ENCODE assay signal across 24 cellular contexts in genomic region chr3:67401911-67402310, GRCh38.
DNase-seq lines count a peak whose midpoint lies in the region; ATAC-seq and TF ChIP-seq lines count a peak whose summit lies in the region.
"Had no signal": no experiment of that assay in that cellular context is flagged by ENCODE, and none has a peak within 500 bp of the region (broad histone marks: within the 10 kb centered on the region; RNA-seq: fewer than 3 reads in every experiment).

No MANE protein-coding gene starts in this region.

- no peak for TF ChIP-seq CTCF in omental fat pad (IDR thresholded peaks at IDR 0.05)

- no peak for ATAC-seq in omental fat pad (ENCODE audit: low FRiP score)
- ATAC-seq: effector memory CD8-positive, alpha-beta T cell; stimulated activated naive CD8-positive, alpha-beta T cell treated with anti-CD3 and anti-CD28 coated beads, Interleukin-15, Interleukin-2, amounts not matched to agents 100 U/mL and 50 U/mL, for 24 hours had no signal

- DNase-seq in AML-193 (lab: John Stamatoyannopoulos, UW) (peak; percentile 22 to 24), MV-4-11 (lab: John Stamatoyannopoulos, UW) (peak; percentile 54), fibroblast of gingiva (ENCODE audit: low read depth) (peak; percentile 4), myocyte (ENCODE audit: low read depth) (peak; percentile 52), NOMO-1 (lab: John Stamatoyannopoulos, UW; ENCODE audit: unreplicated experiment in 2 of 2) (no peak), omental fat pad (ENCODE audit: low spot score) (no peak), GM19238 (ENCODE audit: insufficient read length, low spot score) (no peak)
- DNase-seq: activated B cell treated with CpG ODN at 0.5 μM for 24 hours; activated CD4-positive, alpha-beta T cell treated with anti-CD3 and anti-CD28 coated beads, Interleukin-2, amount 50 U/mL, for 4 hours; activated T-cell treated with anti-CD3 and anti-CD28 coated beads, Interleukin-2, amount 50 U/mL, for 48 hours; caudate nucleus; cortex of kidney; effector memory CD8-positive, alpha-beta T cell; foreskin fibroblast; H9; head of caudate nucleus; MG63; NCI-H1436 treated with DMSO at 0.1 percent for 48 hours; NCI-H2081 treated with DMSO at 0.1 percent for 48 hours; NCI-H226; NCI-H69; SJCRH30; stimulated activated naive CD8-positive, alpha-beta T cell treated with anti-CD3 and anti-CD28 coated beads, Interleukin-15, Interleukin-2, amounts not matched to agents 100 U/mL and 50 U/mL, for 24 hours; T-helper 1 cell had no signal

Comparison
In these comparisons a context has a peak if more than half of its experiments do, and no peak if none do; other contexts are left out.
1. DNase-seq: peak in AML-193 (2 of 2), MV-4-11 (single experiment), fibroblast of gingiva (single experiment) and myocyte (single experiment); none in NOMO-1 (0 of 2), omental fat pad (single experiment) and GM19238 (single experiment).